ENCODE assay signal across 9 cellular contexts in genomic region chr19:27776020-27776419, GRCh38.
DNase-seq lines count a peak whose midpoint lies in the region; ATAC-seq and TF ChIP-seq lines count a peak whose summit lies in the region.
"Had no signal": no experiment of that assay in that cellular context is flagged by ENCODE, and none has a peak within 500 bp of the region (broad histone marks: within the 10 kb centered on the region; RNA-seq: fewer than 3 reads in every experiment).

No MANE protein-coding gene starts in this region.

- H3K27me3 ChIP-seq in effector memory CD4-positive, alpha-beta T cell (replicated peaks; ENCODE audit: control insufficient read depth, insufficient read depth, low read length, poor library complexity, severe bottlenecking), result no peaks in the 10 kb centered on the region

- no peak overlapping the region for H3K27ac ChIP-seq in effector memory CD4-positive, alpha-beta T cell (ENCODE audit: insufficient read depth, low read length, poor library complexity, severe bottlenecking)

- ATAC-seq in GM21786 (IDR thresholded peaks at IDR 0.05; ENCODE audit: unreplicated experiment) (no peak), mucosa of descending colon (no peak)

- POLR2A ChIA-PET in HEK293T (lab: Yijun Ruan, JAX) (no interaction called here), GM10248 (lab: Yijun Ruan, JAX) (no interaction called here)

- DNase-seq in COLO829 (ENCODE audit: low spot score), result peak; percentile 15
- DNase-seq in HEK293T (ENCODE audit: extremely low spot score), result peak; percentile 17
- DNase-seq in SKM-1 treated with dmso at 0.1 percent for 144 hours (lab: John Stamatoyannopoulos, UW; ENCODE audit: unreplicated experiment), result peak; percentile 44
- peak; percentile 26 for DNase-seq in iPS-NIHi7 (ENCODE audit: extremely low spot score)
- no peak for DNase-seq in GM10248 (ENCODE audit: extremely low spot score)
- no peak for DNase-seq in effector memory CD4-positive, alpha-beta T cell
- no peak for DNase-seq in mucosa of descending colon

- H3K4me1 ChIP-seq in effector memory CD4-positive, alpha-beta T cell (ENCODE audit: control insufficient read depth, insufficient read depth, low read length, poor library complexity, severe bottlenecking), result no peaks in the 10 kb centered on the region
- no peaks in the 10 kb centered on the region for H3K4me1 ChIP-seq in mucosa of descending colon (ENCODE audit: low read depth)

- intact Hi-C loops in mucosa of descending colon (cut with DNase I, micrococcal nuclease), result no loop called here

- H3K36me3 ChIP-seq in effector memory CD4-positive, alpha-beta T cell (ENCODE audit: control insufficient read depth, insufficient read depth, low read length), result no peaks in the 10 kb centered on the region
- no peaks in the 10 kb centered on the region for H3K36me3 ChIP-seq in mucosa of descending colon (ENCODE audit: low read depth)

- CTCF ChIA-PET in HEK293T (lab: Yijun Ruan, JAX), result no interaction called here
- CTCF ChIA-PET in GM10248 (lab: Yijun Ruan, JAX), result no interaction called here

- no peak overlapping the region for H3K4me3 ChIP-seq in effector memory CD4-positive, alpha-beta T cell (ENCODE audit: insufficient read depth, low read depth, low read length, poor library complexity, severe bottlenecking)
- H3K4me3 ChIP-seq in mucosa of descending colon, result no peak overlapping the region
- H3K4me3 ChIP-seq: lung had no signal

- peaks cover 17% of the 10 kb centered on the region for H3K9me3 ChIP-seq in effector memory CD4-positive, alpha-beta T cell (ENCODE audit: control insufficient read depth, low read length)
- peaks cover 58% of the 10 kb centered on the region for H3K9me3 ChIP-seq in mucosa of descending colon

- TF ChIP-seq CTCF in GM10248 (IDR thresholded peaks at IDR 0.05; ENCODE audit: control extremely low read depth, extremely low read depth, low read depth, missing control alignments), result no peak
- TF ChIP-seq CTCF in mucosa of descending colon (IDR thresholded peaks at IDR 0.05), result no peak

TF ChIP-seq in HEK293T, 16 proteins besides CTCF, POLR2A, EP300 and RAD21:
- TF ChIP-seq ARNT (IDR thresholded peaks at IDR 0.05) (no peak), BHLHE40 (IDR thresholded peaks at IDR 0.05; ENCODE audit: borderline replicate concordance) (no peak), ZNF384 (IDR thresholded peaks at IDR 0.05) (no peak), LEF1 (IDR thresholded peaks at IDR 0.05; ENCODE audit: borderline replicate concordance) (no peak), TARDBP (IDR thresholded peaks at IDR 0.05) (no peak)

Comparison
In these comparisons a context has a peak if more than half of its experiments do, and no peak if none do; other contexts are left out.
1. DNase-seq: peak in COLO829 (single experiment), HEK293T (single experiment), SKM-1 treated with dmso at 0.1 percent for 144 hours (single experiment) and iPS-NIHi7 (single experiment); none in GM10248 (single experiment), effector memory CD4-positive, alpha-beta T cell (0 of 3) and mucosa of descending colon (0 of 3).